In the genomic region with DNA sequence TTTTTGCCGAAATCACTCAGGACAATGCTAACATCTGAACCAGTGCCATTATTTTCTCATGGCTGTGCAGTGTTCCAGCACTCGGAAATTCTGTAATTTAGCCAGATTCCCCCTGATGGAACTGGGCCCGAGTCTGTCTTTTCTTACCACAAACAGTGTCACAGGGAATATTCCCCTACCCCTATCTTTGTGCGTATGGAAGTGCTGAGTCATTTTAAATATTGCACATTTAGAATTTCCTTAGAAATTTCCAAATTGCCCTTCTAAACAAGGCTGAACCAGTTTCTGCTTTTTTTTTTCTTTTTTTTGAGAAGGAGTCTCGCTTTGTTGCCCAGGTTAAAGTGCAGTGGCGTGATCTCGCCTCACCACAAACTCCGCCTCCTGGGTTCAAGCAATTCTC, we compare ENCODE assay signal across 17 cellular contexts.
DNase-seq lines count a peak whose midpoint lies in the region; ATAC-seq, FAIRE-seq and TF ChIP-seq lines count a peak whose summit lies in the region.
"Had no signal": no experiment of that assay in that cellular context is flagged by ENCODE, and none has a peak within 500 bp of the region (broad histone marks: within the 10 kb centered on the region; RNA-seq: fewer than 3 reads in every experiment).

No MANE protein-coding gene starts in this region.

- no peaks in the 10 kb centered on the region for H3K27me3 ChIP-seq in GM23338 (ENCODE audit: insufficient read depth)

- peak overlapping the region; percentile 56; the same call in 1 of the 2 replicates for H3K27ac Mint-ChIP-seq in GM23338
- H3K27ac Mint-ChIP-seq in T-helper 17 cell: peak overlapping the region; percentile 72
- no peak overlapping the region for H3K27ac Mint-ChIP-seq in stimulated activated naive B cell treated with anti-CD40 and anti-IgM and Interleukin-4, amounts not matched to agents 10 μg/mL and 1 μg/mL and 100 μg/mL, for 72 hours
- H3K27ac Mint-ChIP-seq: B cell, HFFc6 had no signal

- POLR2A ChIA-PET in A549 (lab: Yijun Ruan, JAX): no interaction called here

- no peak for TF ChIP-seq CTCF in A549 (IDR thresholded peaks at IDR 0.05)
- no peak for TF ChIP-seq CTCF in GM23338 (conservative IDR thresholded peaks at IDR 0.05; ENCODE audit: low read depth in 2 of 2)
- no peak for TF ChIP-seq CTCF in fibroblast of pulmonary artery (IDR thresholded peaks at IDR 0.05; ENCODE audit: low read length, missing control alignments)

- TF ChIP-seq RAD21 in A549 (conservative IDR thresholded peaks at IDR 0.05 in 1 of 2, IDR thresholded peaks at IDR 0.05 in 1 of 2): no peak

- TF ChIP-seq POLR2A in A549 (IDR thresholded peaks at IDR 0.05; ENCODE audit: low read length): no peak

- DNase-seq in A549 (ENCODE audit: low read depth in 1 of 2, low spot score in 1 of 2) (no peak), GM23338 (ENCODE audit: low spot score) (no peak), T-helper 17 cell (no peak), fibroblast of pulmonary artery (ENCODE audit: low read depth) (peak; percentile 63), SW480 (ENCODE audit: low spot score) (no peak), G401 (ENCODE audit: low spot score) (no peak)
- DNase-seq in stimulated activated naive B cell treated with anti-CD40 and anti-IgM and Interleukin-4, amounts not matched to agents 10 μg/mL and 1 μg/mL and 100 μg/mL, for 72 hours: no peak
- DNase-seq: C1 segment of cervical spinal cord; CD4-positive, alpha-beta memory T cell; DND-41; GF-D8; HCEC 1CT; HFFc6 had no signal

- 88% methylated on average over 8 of the region's 8 CpGs for WGBS in A549 (ENCODE audit: missing lambda C conversion rate)

- H3K79me2 ChIP-seq in GM23338 (replicated peaks; ENCODE audit: insufficient read depth): no peaks in the 10 kb centered on the region

- CTCF ChIA-PET in A549 (lab: Yijun Ruan, JAX): interaction anchor here (0.6 to 10.0 kb wide), 4 partner anchors 13 to 286 kb away, joined by 4 to 64 read pairs (median 35); no protein-coding TSS in a partner anchor

- in situ Hi-C loops in G401 (cut with HindIII; ENCODE audit: low sequenced_read_pairs): no loop called here

- H3K36me3 Mint-ChIP-seq in GM23338 (ENCODE audit: low read depth) (peaks cover 6% of the 10 kb centered on the region; the same call in 1 of the 3 replicates), T-helper 17 cell (ENCODE audit: low read depth) (peaks cover 9% of the 10 kb centered on the region)
- peaks cover 9 to 18% of the 10 kb centered on the region in 2 donors for H3K36me3 Mint-ChIP-seq in stimulated activated naive B cell treated with anti-CD40 and anti-IgM and Interleukin-4, amounts not matched to agents 10 μg/mL and 1 μg/mL and 100 μg/mL, for 72 hours

- no peak for TF ChIP-seq EP300 in A549 (IDR thresholded peaks at IDR 0.05)

- no peaks in the 10 kb centered on the region for H3F3A ChIP-seq in GM23338 (replicated peaks; ENCODE audit: low read depth)

- no peaks in the 10 kb centered on the region; the same call in 1 of the 2 replicates for H3K36me3 ChIP-seq in GM23338 (ENCODE audit: insufficient read depth)

- no peaks in the 10 kb centered on the region for H4K20me1 ChIP-seq in GM23338 (replicated peaks; ENCODE audit: insufficient read depth)

- no peak overlapping the region for H3K4me3 ChIP-seq in A549
- no peak overlapping the region for H3K4me3 ChIP-seq in GM23338
- no peak overlapping the region for H3K4me3 ChIP-seq in fibroblast of pulmonary artery (replicated peaks; ENCODE audit: low read depth, low read length)

- no peaks in the 10 kb centered on the region for H3K9me3 Mint-ChIP-seq in GM23338
- H3K9me3 Mint-ChIP-seq in stimulated activated naive B cell treated with anti-CD40 and anti-IgM and Interleukin-4, amounts not matched to agents 10 μg/mL and 1 μg/mL and 100 μg/mL, for 72 hours: peaks cover 0 to 1% of the 10 kb centered on the region in 2 donors

- H3K27me3 Mint-ChIP-seq in GM23338 (ENCODE audit: insufficient read depth, low read depth, poor library complexity) (peaks cover 5% of the 10 kb centered on the region), T-helper 17 cell (no peaks in the 10 kb centered on the region)
- no peaks in the 10 kb centered on the region for H3K27me3 Mint-ChIP-seq in stimulated activated naive B cell treated with anti-CD40 and anti-IgM and Interleukin-4, amounts not matched to agents 10 μg/mL and 1 μg/mL and 100 μg/mL, for 72 hours
- H3K27me3 Mint-ChIP-seq: CD4-positive, alpha-beta memory T cell had no signal

- H3K4me3 Mint-ChIP-seq in GM23338: no peak overlapping the region
- H3K4me3 Mint-ChIP-seq in T-helper 17 cell: no peak overlapping the region
- H3K4me3 Mint-ChIP-seq in stimulated activated naive B cell treated with anti-CD40 and anti-IgM and Interleukin-4, amounts not matched to agents 10 μg/mL and 1 μg/mL and 100 μg/mL, for 72 hours: no peak overlapping the region
- H3K4me3 Mint-ChIP-seq: B cell; CD4-positive, alpha-beta memory T cell; HFFc6 had no signal

- no peak overlapping the region for H2AFZ ChIP-seq in GM23338

- H3K9me3 ChIP-seq in A549 (no peaks in the 10 kb centered on the region), T-helper 17 cell (ENCODE audit: control insufficient read depth, low read length, poor library complexity, severe bottlenecking) (no peaks in the 10 kb centered on the region)

- no peak for ATAC-seq in A549
- ATAC-seq in GM23338: no peak
- no peak for ATAC-seq in T-helper 17 cell
- ATAC-seq in stimulated activated naive B cell treated with anti-CD40 and anti-IgM and Interleukin-4, amounts not matched to agents 10 μg/mL and 1 μg/mL and 100 μg/mL, for 72 hours (replicated peaks): no peak

- H3K4me1 ChIP-seq in A549 (peaks cover 4% of the 10 kb centered on the region; the same call in 2 of the 3 replicates), GM23338 (ENCODE audit: insufficient read depth) (peaks cover 10% of the 10 kb centered on the region)

- FAIRE-seq in A549 (lab: Jason Lieb, UNC): no peak
- FAIRE-seq: GM19239, H1, HTR-8/SVneo had no signal

- peak overlapping the region; percentile 53 to 65 for H3K27ac ChIP-seq in A549
- peak overlapping the region; percentile 14; the same call in 1 of the 2 replicates for H3K27ac ChIP-seq in GM23338 (ENCODE audit: low read depth)

- no peaks in the 10 kb centered on the region for H3K9me2 ChIP-seq in GM23338 (ENCODE audit: insufficient read depth)

- H3K4me2 ChIP-seq in A549 (no peak overlapping the region), GM23338 (no peak overlapping the region)

- peaks cover 8% of the 10 kb centered on the region for H3K4me1 Mint-ChIP-seq in GM23338
- H3K4me1 Mint-ChIP-seq in T-helper 17 cell: peaks cover 7% of the 10 kb centered on the region
- peaks cover 2 to 8% of the 10 kb centered on the region in 2 donors for H3K4me1 Mint-ChIP-seq in stimulated activated naive B cell treated with anti-CD40 and anti-IgM and Interleukin-4, amounts not matched to agents 10 μg/mL and 1 μg/mL and 100 μg/mL, for 72 hours

TF ChIP-seq in A549, 52 proteins besides CTCF, POLR2A, EP300 and RAD21:
- TF ChIP-seq RNF2 (IDR thresholded peaks at IDR 0.05; ENCODE audit: borderline replicate concordance, low read depth): no peak
- peak; percentile 66 for TF ChIP-seq NFE2L2 (conservative IDR thresholded peaks at IDR 0.05; ENCODE audit: low read length)
- no peak for TF ChIP-seq CBX8 (IDR thresholded peaks at IDR 0.05)
- TF ChIP-seq ZC3H11A (IDR thresholded peaks at IDR 0.05): no peak
- no peak for TF ChIP-seq SMC3 (IDR thresholded peaks at IDR 0.05)
- peak; percentile 82 for TF ChIP-seq MAFK (IDR thresholded peaks at IDR 0.05; ENCODE audit: partially characterized antibody)

TF ChIP-seq in GM23338, 12 proteins besides CTCF, POLR2A, EP300 and RAD21 (continues in another document):
- TF ChIP-seq NANOG (IDR thresholded peaks at IDR 0.05; ENCODE audit: borderline replicate concordance) (no peak), ZNF331 (CRISPR knock-in tag; IDR thresholded peaks at IDR 0.05; ENCODE audit: low read depth) (no peak), EZH2 (IDR thresholded peaks at IDR 0.05; ENCODE audit: low read depth, unreplicated experiment) (no peak)
- TF ChIP-seq, protein P1, sequence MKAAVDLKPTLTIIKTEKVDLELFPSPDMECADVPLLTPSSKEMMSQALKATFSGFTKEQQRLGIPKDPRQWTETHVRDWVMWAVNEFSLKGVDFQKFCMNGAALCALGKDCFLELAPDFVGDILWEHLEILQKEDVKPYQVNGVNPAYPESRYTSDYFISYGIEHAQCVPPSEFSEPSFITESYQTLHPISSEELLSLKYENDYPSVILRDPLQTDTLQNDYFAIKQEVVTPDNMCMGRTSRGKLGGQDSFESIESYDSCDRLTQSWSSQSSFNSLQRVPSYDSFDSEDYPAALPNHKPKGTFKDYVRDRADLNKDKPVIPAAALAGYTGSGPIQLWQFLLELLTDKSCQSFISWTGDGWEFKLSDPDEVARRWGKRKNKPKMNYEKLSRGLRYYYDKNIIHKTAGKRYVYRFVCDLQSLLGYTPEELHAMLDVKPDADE (IDR thresholded peaks at IDR 0.05): no peak
